Comparison of ENCODE assay signal across 1 cellular context in the genomic region with DNA sequence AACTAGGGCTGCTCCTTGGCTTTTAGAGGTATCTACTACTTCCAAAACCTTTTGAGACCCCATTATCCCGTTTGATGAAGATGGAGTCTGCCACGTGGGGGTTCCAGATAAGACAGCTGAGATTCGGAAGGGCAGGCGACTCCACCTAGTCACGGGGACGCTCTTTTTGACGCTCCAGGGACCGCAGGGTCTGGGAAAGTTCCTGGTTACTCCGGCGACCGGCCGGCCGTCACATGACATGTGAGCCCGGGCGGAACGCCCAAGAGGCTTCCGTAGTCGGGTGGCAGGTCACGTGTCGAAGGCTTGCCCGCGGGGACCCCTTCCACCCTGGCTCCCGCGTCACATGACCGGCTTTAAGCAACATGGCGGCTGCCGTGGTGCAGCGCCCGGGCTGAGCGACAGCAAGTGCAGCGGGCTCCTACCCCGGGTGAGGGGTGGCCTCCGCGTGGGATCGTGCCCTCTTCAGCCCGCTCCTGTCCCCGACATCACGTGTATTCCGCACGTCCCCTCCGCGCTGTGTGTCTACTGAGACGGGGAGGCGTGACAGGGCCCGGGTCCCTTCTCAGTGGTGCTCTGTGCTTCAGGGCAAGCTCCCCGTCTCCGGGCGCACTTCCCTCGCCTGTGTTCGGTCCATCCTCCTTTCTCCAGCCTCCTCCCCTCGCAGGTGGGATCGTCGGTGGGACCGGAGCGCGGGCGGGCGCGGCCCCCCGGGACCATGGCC.
TF ChIP-seq lines count a peak whose summit lies in the region.

A gene with protein sequence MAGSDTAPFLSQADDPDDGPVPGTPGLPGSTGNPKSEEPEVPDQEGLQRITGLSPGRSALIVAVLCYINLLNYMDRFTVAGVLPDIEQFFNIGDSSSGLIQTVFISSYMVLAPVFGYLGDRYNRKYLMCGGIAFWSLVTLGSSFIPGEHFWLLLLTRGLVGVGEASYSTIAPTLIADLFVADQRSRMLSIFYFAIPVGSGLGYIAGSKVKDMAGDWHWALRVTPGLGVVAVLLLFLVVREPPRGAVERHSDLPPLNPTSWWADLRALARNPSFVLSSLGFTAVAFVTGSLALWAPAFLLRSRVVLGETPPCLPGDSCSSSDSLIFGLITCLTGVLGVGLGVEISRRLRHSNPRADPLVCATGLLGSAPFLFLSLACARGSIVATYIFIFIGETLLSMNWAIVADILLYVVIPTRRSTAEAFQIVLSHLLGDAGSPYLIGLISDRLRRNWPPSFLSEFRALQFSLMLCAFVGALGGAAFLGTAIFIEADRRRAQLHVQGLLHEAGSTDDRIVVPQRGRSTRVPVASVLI (plus strand): TSS at position 342 of the 721 bp plus-strand sequence. CDS start 374 bp downstream, at position 716.

TF ChIP-seq in HepG2, 621 proteins besides CTCF, POLR2A, EP300 and RAD21 (continued from another document and continues in another):
- TF ChIP-seq, protein P1, sequence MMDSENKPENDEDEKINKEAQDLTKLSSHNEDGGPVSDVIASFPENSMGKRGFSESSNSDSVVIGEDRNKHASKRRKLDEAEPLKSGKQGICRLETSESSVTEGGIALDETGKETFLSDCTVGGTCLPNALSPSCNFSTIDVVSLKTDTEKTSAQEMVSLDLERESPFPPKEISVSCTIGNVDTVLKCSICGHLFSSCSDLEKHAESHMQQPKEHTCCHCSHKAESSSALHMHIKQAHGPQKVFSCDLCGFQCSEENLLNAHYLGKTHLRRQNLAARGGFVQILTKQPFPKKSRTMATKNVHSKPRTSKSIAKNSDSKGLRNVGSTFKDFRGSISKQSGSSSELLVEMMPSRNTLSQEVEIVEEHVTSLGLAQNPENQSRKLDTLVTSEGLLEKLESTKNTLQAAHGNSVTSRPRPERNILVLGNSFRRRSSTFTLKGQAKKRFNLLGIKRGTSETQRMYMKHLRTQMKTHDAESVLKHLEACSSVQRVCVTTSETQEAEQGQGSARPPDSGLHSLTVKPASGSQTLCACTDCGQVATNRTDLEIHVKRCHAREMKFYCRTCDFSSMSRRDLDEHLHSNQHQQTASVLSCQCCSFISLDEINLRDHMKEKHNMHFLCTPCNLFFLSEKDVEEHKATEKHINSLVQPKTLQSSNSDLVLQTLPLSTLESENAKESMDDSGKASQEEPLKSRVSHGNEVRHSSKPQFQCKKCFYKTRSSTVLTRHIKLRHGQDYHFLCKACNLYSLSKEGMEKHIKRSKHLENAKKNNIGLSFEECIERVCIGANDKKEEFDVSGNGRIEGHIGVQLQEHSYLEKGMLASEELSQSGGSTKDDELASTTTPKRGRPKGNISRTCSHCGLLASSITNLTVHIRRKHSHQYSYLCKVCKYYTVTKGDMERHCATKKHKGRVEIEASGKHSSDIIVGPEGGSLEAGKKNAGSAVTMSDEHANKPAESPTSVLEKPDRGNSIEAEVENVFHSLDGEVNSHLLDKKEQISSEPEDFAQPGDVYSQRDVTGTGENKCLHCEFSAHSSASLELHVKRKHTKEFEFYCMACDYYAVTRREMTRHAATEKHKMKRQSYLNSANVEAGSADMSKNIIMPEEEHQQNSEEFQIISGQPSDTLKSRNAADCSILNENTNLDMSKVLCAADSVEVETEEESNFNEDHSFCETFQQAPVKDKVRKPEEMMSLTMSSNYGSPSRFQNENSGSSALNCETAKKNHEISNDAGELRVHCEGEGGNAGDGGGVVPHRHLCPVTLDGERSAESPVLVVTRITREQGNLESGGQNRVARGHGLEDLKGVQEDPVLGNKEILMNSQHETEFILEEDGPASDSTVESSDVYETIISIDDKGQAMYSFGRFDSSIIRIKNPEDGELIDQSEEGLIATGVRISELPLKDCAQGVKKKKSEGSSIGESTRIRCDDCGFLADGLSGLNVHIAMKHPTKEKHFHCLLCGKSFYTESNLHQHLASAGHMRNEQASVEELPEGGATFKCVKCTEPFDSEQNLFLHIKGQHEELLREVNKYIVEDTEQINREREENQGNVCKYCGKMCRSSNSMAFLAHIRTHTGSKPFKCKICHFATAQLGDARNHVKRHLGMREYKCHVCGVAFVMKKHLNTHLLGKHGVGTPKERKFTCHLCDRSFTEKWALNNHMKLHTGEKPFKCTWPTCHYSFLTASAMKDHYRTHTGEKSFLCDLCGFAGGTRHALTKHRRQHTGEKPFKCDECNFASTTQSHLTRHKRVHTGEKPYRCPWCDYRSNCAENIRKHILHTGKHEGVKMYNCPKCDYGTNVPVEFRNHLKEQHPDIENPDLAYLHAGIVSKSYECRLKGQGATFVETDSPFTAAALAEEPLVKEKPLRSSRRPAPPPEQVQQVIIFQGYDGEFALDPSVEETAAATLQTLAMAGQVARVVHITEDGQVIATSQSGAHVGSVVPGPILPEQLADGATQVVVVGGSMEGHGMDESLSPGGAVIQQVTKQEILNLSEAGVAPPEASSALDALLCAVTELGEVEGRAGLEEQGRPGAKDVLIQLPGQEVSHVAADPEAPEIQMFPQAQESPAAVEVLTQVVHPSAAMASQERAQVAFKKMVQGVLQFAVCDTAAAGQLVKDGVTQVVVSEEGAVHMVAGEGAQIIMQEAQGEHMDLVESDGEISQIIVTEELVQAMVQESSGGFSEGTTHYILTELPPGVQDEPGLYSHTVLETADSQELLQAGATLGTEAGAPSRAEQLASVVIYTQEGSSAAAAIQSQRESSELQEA (CRISPR knock-in tag; IDR thresholded peaks at IDR 0.05; ENCODE audit: not compliant biosample characterization), result no peak
- TF ChIP-seq NKX3-1 (CRISPR knock-in tag; IDR thresholded peaks at IDR 0.05) (peak; percentile 80), MTF2 (CRISPR knock-in tag; IDR thresholded peaks at IDR 0.05; ENCODE audit: borderline replicate concordance) (no peak), RFXAP (CRISPR knock-in tag; IDR thresholded peaks at IDR 0.05; ENCODE audit: borderline replicate concordance) (peak; percentile 95), GATA4 (IDR thresholded peaks at IDR 0.05; ENCODE audit: borderline replicate concordance, low read depth) (0 out of 2 replicates have a peak, but pooled peaks have one; percentile 23), ZNF251 (CRISPR knock-in tag; IDR thresholded peaks at IDR 0.05) (peak; percentile 88; the same call in 1 of the 2 replicates), ZNF350 (CRISPR knock-in tag; IDR thresholded peaks at IDR 0.05; ENCODE audit: borderline replicate concordance, low read depth) (peak; percentile 98; the same call in 1 of the 2 replicates), RFX3 (CRISPR knock-in tag; IDR thresholded peaks at IDR 0.05) (peak; percentile 71; the same call in 1 of the 2 replicates), PHF21A (CRISPR knock-in tag; IDR thresholded peaks at IDR 0.05) (peak; percentile 74; the same call in 1 of the 2 replicates), ZNF547 (CRISPR knock-in tag; IDR thresholded peaks at IDR 0.05) (peak; percentile 90), ZNF138 (CRISPR knock-in tag; IDR thresholded peaks at IDR 0.05; ENCODE audit: low read depth) (peak; percentile 89), DNMT1 (CRISPR knock-in tag; IDR thresholded peaks at IDR 0.05) (peak; percentile 21; the same call in 1 of the 2 replicates), ARNT2 (CRISPR knock-in tag; IDR thresholded peaks at IDR 0.05; ENCODE audit: low read depth) (peak; percentile 77), ZC3H4 (CRISPR knock-in tag; IDR thresholded peaks at IDR 0.05; ENCODE audit: borderline replicate concordance) (no peak), U2AF1 (optimal IDR thresholded peaks at IDR 0.05; ENCODE audit: low read depth, low read length) (no peak), ZNF446 (CRISPR knock-in tag; IDR thresholded peaks at IDR 0.05) (peak; percentile 76; the same call in 1 of the 2 replicates), ZSCAN12 (CRISPR knock-in tag; IDR thresholded peaks at IDR 0.05) (peak; percentile 95; the same call in 1 of the 2 replicates), ZBTB1 (CRISPR knock-in tag; IDR thresholded peaks at IDR 0.05; ENCODE audit: borderline replicate concordance) (no peak), ZNF282 (IDR thresholded peaks at IDR 0.05; ENCODE audit: partially characterized antibody) (no peak), JARID2 (CRISPR knock-in tag; IDR thresholded peaks at IDR 0.05; ENCODE audit: insufficient replicate concordance) (peak; percentile 92)
- TF ChIP-seq, protein P2, sequence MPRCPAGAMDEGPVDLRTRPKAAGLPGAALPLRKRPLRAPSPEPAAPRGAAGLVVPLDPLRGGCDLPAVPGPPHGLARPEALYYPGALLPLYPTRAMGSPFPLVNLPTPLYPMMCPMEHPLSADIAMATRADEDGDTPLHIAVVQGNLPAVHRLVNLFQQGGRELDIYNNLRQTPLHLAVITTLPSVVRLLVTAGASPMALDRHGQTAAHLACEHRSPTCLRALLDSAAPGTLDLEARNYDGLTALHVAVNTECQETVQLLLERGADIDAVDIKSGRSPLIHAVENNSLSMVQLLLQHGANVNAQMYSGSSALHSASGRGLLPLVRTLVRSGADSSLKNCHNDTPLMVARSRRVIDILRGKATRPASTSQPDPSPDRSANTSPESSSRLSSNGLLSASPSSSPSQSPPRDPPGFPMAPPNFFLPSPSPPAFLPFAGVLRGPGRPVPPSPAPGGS (CRISPR knock-in tag; IDR thresholded peaks at IDR 0.05), result peak; percentile 71; the same call in 1 of the 2 replicates
- TF ChIP-seq, protein P3, sequence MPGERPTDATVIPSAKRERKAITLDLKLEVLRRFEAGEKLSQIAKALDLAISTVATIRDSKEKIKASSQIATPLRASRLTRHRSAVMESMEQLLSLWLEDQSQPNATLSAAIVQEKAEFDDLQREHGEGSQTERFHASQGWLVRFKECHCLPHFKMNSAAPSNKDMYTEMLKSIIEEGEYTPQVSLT (CRISPR knock-in tag; IDR thresholded peaks at IDR 0.05; ENCODE audit: borderline replicate concordance, low read depth), result no peak; the same call in 1 of the 2 replicates
- TF ChIP-seq, protein P4, sequence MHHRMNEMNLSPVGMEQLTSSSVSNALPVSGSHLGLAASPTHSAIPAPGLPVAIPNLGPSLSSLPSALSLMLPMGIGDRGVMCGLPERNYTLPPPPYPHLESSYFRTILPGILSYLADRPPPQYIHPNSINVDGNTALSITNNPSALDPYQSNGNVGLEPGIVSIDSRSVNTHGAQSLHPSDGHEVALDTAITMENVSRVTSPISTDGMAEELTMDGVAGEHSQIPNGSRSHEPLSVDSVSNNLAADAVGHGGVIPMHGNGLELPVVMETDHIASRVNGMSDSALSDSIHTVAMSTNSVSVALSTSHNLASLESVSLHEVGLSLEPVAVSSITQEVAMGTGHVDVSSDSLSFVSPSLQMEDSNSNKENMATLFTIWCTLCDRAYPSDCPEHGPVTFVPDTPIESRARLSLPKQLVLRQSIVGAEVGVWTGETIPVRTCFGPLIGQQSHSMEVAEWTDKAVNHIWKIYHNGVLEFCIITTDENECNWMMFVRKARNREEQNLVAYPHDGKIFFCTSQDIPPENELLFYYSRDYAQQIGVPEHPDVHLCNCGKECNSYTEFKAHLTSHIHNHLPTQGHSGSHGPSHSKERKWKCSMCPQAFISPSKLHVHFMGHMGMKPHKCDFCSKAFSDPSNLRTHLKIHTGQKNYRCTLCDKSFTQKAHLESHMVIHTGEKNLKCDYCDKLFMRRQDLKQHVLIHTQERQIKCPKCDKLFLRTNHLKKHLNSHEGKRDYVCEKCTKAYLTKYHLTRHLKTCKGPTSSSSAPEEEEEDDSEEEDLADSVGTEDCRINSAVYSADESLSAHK (CRISPR knock-in tag; IDR thresholded peaks at IDR 0.05; ENCODE audit: borderline replicate concordance), result no peak
- TF ChIP-seq, protein P5, sequence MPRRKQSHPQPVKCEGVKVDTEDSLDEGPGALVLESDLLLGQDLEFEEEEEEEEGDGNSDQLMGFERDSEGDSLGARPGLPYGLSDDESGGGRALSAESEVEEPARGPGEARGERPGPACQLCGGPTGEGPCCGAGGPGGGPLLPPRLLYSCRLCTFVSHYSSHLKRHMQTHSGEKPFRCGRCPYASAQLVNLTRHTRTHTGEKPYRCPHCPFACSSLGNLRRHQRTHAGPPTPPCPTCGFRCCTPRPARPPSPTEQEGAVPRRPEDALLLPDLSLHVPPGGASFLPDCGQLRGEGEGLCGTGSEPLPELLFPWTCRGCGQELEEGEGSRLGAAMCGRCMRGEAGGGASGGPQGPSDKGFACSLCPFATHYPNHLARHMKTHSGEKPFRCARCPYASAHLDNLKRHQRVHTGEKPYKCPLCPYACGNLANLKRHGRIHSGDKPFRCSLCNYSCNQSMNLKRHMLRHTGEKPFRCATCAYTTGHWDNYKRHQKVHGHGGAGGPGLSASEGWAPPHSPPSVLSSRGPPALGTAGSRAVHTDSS (CRISPR knock-in tag; conservative IDR thresholded peaks at IDR 0.05), result no peak
